Comparison of ENCODE assay signal across 11 cellular contexts in genomic region chr5:19928556-19929421, GRCh38. TPM values are rescaled to one million over a fixed set of nuclear protein-coding genes. Genes with fewer than 3 reads are reported as not detected.
DNase-seq lines count a peak whose midpoint lies in the region; ATAC-seq and TF ChIP-seq lines count a peak whose summit lies in the region.
"Had no signal": no experiment of that assay in that cellular context is flagged by ENCODE, and none has a peak within 500 bp of the region (broad histone marks: within the 10 kb centered on the region; RNA-seq: fewer than 3 reads in every experiment).

No MANE protein-coding gene starts in this region.

- no peak for TF ChIP-seq CTCF in NB4 (IDR thresholded peaks at IDR 0.05; ENCODE audit: low read depth, low read length)
- no peak for TF ChIP-seq CTCF in CD8-positive, alpha-beta T cell (IDR thresholded peaks at IDR 0.05)

- no peak for TF ChIP-seq POLR2A in NB4 (IDR thresholded peaks at IDR 0.05; ENCODE audit: extremely low read depth, insufficient read length)

- no peak overlapping the region for H3K27ac Mint-ChIP-seq in CD8-positive, alpha-beta T cell

- no peak overlapping the region for H3K4me3 Mint-ChIP-seq in CD8-positive, alpha-beta T cell

- H3K27me3 ChIP-seq in CD8-positive, alpha-beta T cell (ENCODE audit: insufficient read depth, low read length): no peaks in the 10 kb centered on the region
- no peaks in the 10 kb centered on the region for H3K27me3 ChIP-seq in right cardiac atrium (ENCODE audit: control insufficient read depth, insufficient read depth)
- H3K27me3 ChIP-seq: BE2C had no signal

- DNase-seq in NCI-H345 (lab: John Stamatoyannopoulos, UW): peak; percentile 9
- DNase-seq in NCI-H345 treated with DMSO at 0.1 percent for 48 hours (lab: John Stamatoyannopoulos, UW; ENCODE audit: unreplicated experiment): no peak
- peak; percentile 25 for DNase-seq in NB4 (ENCODE audit: low read depth)
- peak; percentile 59 for DNase-seq in cerebellar cortex (ENCODE audit: low spot score)
- DNase-seq in skeletal muscle cell (ENCODE audit: low read depth): peak; percentile 79
- no peak for DNase-seq in NAMALWA (ENCODE audit: low spot score)
- no peak for DNase-seq in CD8-positive, alpha-beta T cell
- no peak for DNase-seq in right cardiac atrium
- DNase-seq: NCI-H187 had no signal

- no peaks in the 10 kb centered on the region for H3K4me1 Mint-ChIP-seq in CD8-positive, alpha-beta T cell (ENCODE audit: low read depth)

- ATAC-seq in CD8-positive, alpha-beta T cell: no peak
- ATAC-seq in right cardiac atrium: no peak

- no peaks in the 10 kb centered on the region for H3K9me3 ChIP-seq in CD8-positive, alpha-beta T cell (ENCODE audit: low read length)
- H3K9me3 ChIP-seq in right cardiac atrium (ENCODE audit: control insufficient read depth, low read length): peaks cover 1% of the 10 kb centered on the region
- H3K9me3 ChIP-seq: BE2C had no signal

- no peak overlapping the region for H3K27ac ChIP-seq in CD8-positive, alpha-beta T cell (ENCODE audit: low read depth, low read length)
- no peak overlapping the region for H3K27ac ChIP-seq in right cardiac atrium (ENCODE audit: low read length)

- H3K4me1 ChIP-seq in CD8-positive, alpha-beta T cell (ENCODE audit: insufficient read depth, low read length): no peaks in the 10 kb centered on the region
- no peaks in the 10 kb centered on the region for H3K4me1 ChIP-seq in right cardiac atrium (ENCODE audit: control insufficient read depth, insufficient read depth, low read length)

- POLR2A ChIA-PET in CD8-positive, alpha-beta T cell (lab: Charles Lee): no interaction called here

- CTCF ChIA-PET in CD8-positive, alpha-beta T cell (lab: Charles Lee): no interaction called here

- intact Hi-C loops in CD8-positive, alpha-beta T cell (cut with DNase I, micrococcal nuclease): no loop called here
- intact Hi-C loops in right cardiac atrium (cut with DNase I): no loop called here

- H3K4me3 ChIP-seq in NB4 (ENCODE audit: low read depth, low read length) (no peak overlapping the region), skeletal muscle cell (ENCODE audit: low read depth, low read length) (no peak overlapping the region), right cardiac atrium (ENCODE audit: low read length) (no peak overlapping the region)
- no peak overlapping the region for H3K4me3 ChIP-seq in CD8-positive, alpha-beta T cell (ENCODE audit: low read depth, low read length)

- 71% methylated on average over 3 of the region's 3 CpGs for WGBS in right cardiac atrium

- H3K36me3 Mint-ChIP-seq in CD8-positive, alpha-beta T cell: no peaks in the 10 kb centered on the region

- H3K36me3 ChIP-seq in CD8-positive, alpha-beta T cell (ENCODE audit: insufficient read depth, low read length): no peaks in the 10 kb centered on the region
- H3K36me3 ChIP-seq: BE2C had no signal

- H3K27me3 Mint-ChIP-seq in CD8-positive, alpha-beta T cell (ENCODE audit: low read depth): no peaks in the 10 kb centered on the region

- H3K9me3 Mint-ChIP-seq in CD8-positive, alpha-beta T cell: peaks cover 22% of the 10 kb centered on the region

RNA-seq across cellular contexts. Expression of gene CDH18, which starts 59.2 kb away (rescaled TPM):
- not detected for total RNA-seq in CD8-positive, alpha-beta T cell
- not detected for total RNA-seq in right cardiac atrium
- not detected for polyA plus RNA-seq in right cardiac atrium
- total RNA-seq: pulmonary artery endothelial cell had no signal

Comparison
In these comparisons a context has a peak if more than half of its experiments do, and no peak if none do; other contexts are left out.
1. DNase-seq: peak in NCI-H345 (single experiment), NB4 (single experiment), cerebellar cortex (single experiment) and skeletal muscle cell (single experiment); none in NCI-H345 treated with DMSO at 0.1 percent for 48 hours (single experiment), NAMALWA (single experiment), CD8-positive, alpha-beta T cell (0 of 7) and right cardiac atrium (0 of 3).